In genomic region chr9:85615792-85616191, GRCh38 we compare ENCODE assay signal across 27 cellular contexts.
"Had no signal": no experiment of that assay in that cellular context is flagged by ENCODE, and none has a peak within 500 bp of the region (broad histone marks: within the 10 kb centered on the region; RNA-seq: fewer than 3 reads in every experiment).

No MANE protein-coding gene starts in this region.

- H3K9ac ChIP-seq: neural progenitor cell had no signal

- H3K9me3 Mint-ChIP-seq: mesothelial cell of epicardium; naive B cell; natural killer cell; nephron progenitor cell; neural progenitor cell; stimulated activated memory B cell treated with anti-CD40 and anti-IgM and Interleukin-4, amounts not matched to agents 10 μg/mL and 1 μg/mL and 100 μg/mL, for 72 hours; stimulated activated naive CD8-positive, alpha-beta T cell treated with anti-CD3 and anti-CD28 coated beads, Interleukin-15, amount 100 ng/mL, for 72 hours; type B pancreatic cell had no signal

- H3K4me2 ChIP-seq: neural progenitor cell, smooth muscle cell had no signal

- H3K36me3 ChIP-seq: sigmoid colon, tibial nerve, uterus had no signal

- H3K36me3 Mint-ChIP-seq: natural killer cell had no signal

- H3K27ac ChIP-seq: left ventricle myocardium inferior, neural progenitor cell, neutrophil, sigmoid colon, tibial nerve, uterus had no signal

- H3K4me1 ChIP-seq: left ventricle myocardium inferior, neural progenitor cell, sigmoid colon, tibial nerve, uterus had no signal

- H3K4me1 Mint-ChIP-seq: neural progenitor cell; stimulated activated naive CD8-positive, alpha-beta T cell treated with anti-CD3 and anti-CD28 coated beads, Interleukin-15, amount 100 ng/mL, for 72 hours had no signal

- H3K27ac Mint-ChIP-seq: mesothelial cell of epicardium; naive B cell; nephron progenitor cell; neural progenitor cell; progenitor cell of endocrine pancreas; stimulated activated memory B cell treated with anti-CD40 and anti-IgM and Interleukin-4, amounts not matched to agents 10 μg/mL and 1 μg/mL and 100 μg/mL, for 72 hours; stimulated activated naive CD8-positive, alpha-beta T cell treated with anti-CD3 and anti-CD28 coated beads, Interleukin-15, amount 100 ng/mL, for 72 hours; type B pancreatic cell had no signal

- H3K4me3 Mint-ChIP-seq: mesothelial cell of epicardium; naive B cell; natural killer cell; nephron progenitor cell; neural progenitor cell; stimulated activated memory B cell treated with anti-CD40 and anti-IgM and Interleukin-4, amounts not matched to agents 10 μg/mL and 1 μg/mL and 100 μg/mL, for 72 hours; stimulated activated naive CD8-positive, alpha-beta T cell treated with anti-CD3 and anti-CD28 coated beads, Interleukin-15, amount 100 ng/mL, for 72 hours; type B pancreatic cell had no signal

- H3K9me3 ChIP-seq: left ventricle myocardium inferior, neutrophil, sigmoid colon, tibial nerve, uterus had no signal

- H3K27me3 ChIP-seq: neural progenitor cell, neutrophil, sigmoid colon, tibial nerve, uterus had no signal

- H3K4me3 ChIP-seq: left ventricle myocardium inferior, lung, neural progenitor cell, sigmoid colon, smooth muscle cell, tibial nerve, uterus had no signal

- H2AFZ ChIP-seq: neural progenitor cell had no signal

- DNase-seq: islet precursor cell; left ventricle myocardium inferior; mesendoderm; naive B cell; natural killer cell; nephron progenitor cell; occipital lobe; retina; right cardiac atrium; sigmoid colon; stimulated activated CD4-positive, alpha-beta T cell treated with anti-CD3 and anti-CD28 coated beads, Interleukin-1b, Interleukin-23, amount 100 ng/mL, for 48 hours; stimulated activated CD4-positive, alpha-beta T cell treated with anti-CD3 and anti-CD28 coated beads, Interleukin-2, amount 100 ng/mL, for 48 hours; stimulated activated CD4-positive, alpha-beta T cell treated with anti-CD3 and anti-CD28 coated beads, Interleukin-4, amount 100 ng/mL, for 4 hours; stimulated activated CD8-positive, alpha-beta memory T cell treated with anti-CD3 and anti-CD28 coated beads, Interleukin-4, amount 100 ng/mL, for 48 hours; stimulated activated naive CD4-positive, alpha-beta T cell treated with Interleukin-2 at 50 U/mL for 16 hours; stimulated activated naive CD8-positive, alpha-beta T cell treated with anti-CD3 and anti-CD28 coated beads, Interleukin-15, amount 100 ng/mL, for 72 hours; substantia nigra; uterus had no signal

- ATAC-seq: natural killer cell; right cardiac atrium; stimulated activated memory B cell treated with anti-CD40 and anti-IgM and Interleukin-4, amounts not matched to agents 10 μg/mL and 1 μg/mL and 100 μg/mL, for 72 hours; stimulated activated naive CD8-positive, alpha-beta T cell treated with anti-CD3 and anti-CD28 coated beads, Interleukin-15, amount 100 ng/mL, for 72 hours had no signal

- H3K27me3 Mint-ChIP-seq: naive B cell; progenitor cell of endocrine pancreas; stimulated activated memory B cell treated with anti-CD40 and anti-IgM and Interleukin-4, amounts not matched to agents 10 μg/mL and 1 μg/mL and 100 μg/mL, for 72 hours; stimulated activated naive CD8-positive, alpha-beta T cell treated with anti-CD3 and anti-CD28 coated beads, Interleukin-15, amount 100 ng/mL, for 72 hours; type B pancreatic cell had no signal
